In genomic region chr21:28561772-28562171, GRCh38 we compare ENCODE assay signal across 19 cellular contexts.
"Had no signal": no experiment of that assay in that cellular context is flagged by ENCODE, and none has a peak within 500 bp of the region (broad histone marks: within the 10 kb centered on the region; RNA-seq: fewer than 3 reads in every experiment).

No MANE protein-coding gene starts in this region.

- H3K4me3 ChIP-seq: coronary artery, esophagus squamous epithelium, left lung, tibial artery, uterus had no signal

- H3K27me3 ChIP-seq: esophagus squamous epithelium, left lung, tibial artery, uterus had no signal

- H3K4me1 ChIP-seq: esophagus squamous epithelium, left lung, tibial artery, uterus had no signal

- H3K36me3 Mint-ChIP-seq: naive B cell had no signal

- H3K9me3 ChIP-seq: uterus had no signal

- H3K27ac ChIP-seq: coronary artery, esophagus squamous epithelium, left lung, tibial artery, uterus had no signal

- H3K36me3 ChIP-seq: esophagus squamous epithelium, left lung, tibial artery, uterus had no signal

- H3K4me1 Mint-ChIP-seq: brain had no signal

- H3K27me3 Mint-ChIP-seq: naive B cell had no signal

- H3K4me3 Mint-ChIP-seq: brain, naive B cell had no signal

- H3K27ac Mint-ChIP-seq: activated naive CD4-positive, alpha-beta T cell treated with anti-CD3 and anti-CD28 coated beads, Interleukin-2, amount 50 U/mL, for 72 hours; brain had no signal

- DNase-seq: activated effector memory CD4-positive, alpha-beta T cell treated with Interleukin-2 at 50 U/mL for 16 hours; amygdala; central memory CD4-positive, alpha-beta T cell; effector CD4-positive, alpha-beta T cell; esophagus squamous epithelium; hippocampal formation; kidney; left lung; mammary epithelial cell; naive B cell; posterior cingulate gyrus; retina; stimulated activated CD4-positive, alpha-beta T cell treated with anti-CD3 and anti-CD28 coated beads, Interleukin-12 subunit alpha, Interleukin-12 subunit beta, amount 100 ng/mL, for 4 hours; stimulated activated CD4-positive, alpha-beta T cell treated with anti-CD3 and anti-CD28 coated beads, Interleukin-2, amount 100 ng/mL, for 24 hours; tibial artery; uterus had no signal

- ATAC-seq: left lung had no signal
